In the genomic region with DNA sequence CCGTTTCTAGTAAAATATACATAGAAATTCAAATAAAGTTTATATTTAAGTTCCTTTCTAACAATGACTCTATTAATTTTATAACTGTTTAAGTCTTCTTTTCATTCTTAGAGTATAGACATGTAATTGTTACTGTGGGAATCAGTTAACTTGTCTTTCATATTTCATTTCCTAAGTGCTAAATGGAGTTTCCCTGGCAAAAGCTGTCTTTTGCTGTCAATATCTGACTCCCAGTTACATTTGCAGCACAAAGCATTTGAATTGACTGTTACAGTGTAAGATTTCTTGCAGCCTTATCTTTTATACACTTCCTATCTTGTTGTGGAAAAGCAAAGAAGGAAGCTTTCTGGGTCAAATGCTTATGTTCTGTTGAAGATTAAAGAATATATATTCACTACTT, we compare ENCODE assay signal across 32 cellular contexts.
"Had no signal": no experiment of that assay in that cellular context is flagged by ENCODE, and none has a peak within 500 bp of the region (broad histone marks: within the 10 kb centered on the region; RNA-seq: fewer than 3 reads in every experiment).

No MANE protein-coding gene starts in this region.

- H2AFZ ChIP-seq: hepatocyte had no signal

- H3K27me3 ChIP-seq: ascending aorta, breast epithelium, cardiac muscle cell, colonic mucosa, esophagus squamous epithelium, gastroesophageal sphincter, heart right ventricle, hepatocyte had no signal

- ATAC-seq: activated CD4-positive, CD25-positive, alpha-beta regulatory T cell treated with anti-CD3 and anti-CD28 coated beads, Interleukin-2, amount 50 U/mL, for 24 hours; activated CD8-positive, alpha-beta memory T cell treated with anti-CD3 and anti-CD28 coated beads, Interleukin-2, amount 10 ng/mL, durations not matched to agents 7 days and 5 days; activated CD8-positive, alpha-beta T cell treated with anti-CD3 and anti-CD28 coated beads, Interleukin-2, amount 10 ng/mL, durations not matched to agents 7 days and 5 days; gastroesophageal sphincter; heart right ventricle had no signal

- H3K9me3 Mint-ChIP-seq: activated naive CD4-positive, alpha-beta T cell treated with anti-CD3 and anti-CD28 coated beads, Interleukin-2, amount 50 U/mL, for 24 hours; brain had no signal

- H3K27ac Mint-ChIP-seq: activated B cell treated with CpG ODN at 0.5 μM for 24 hours; activated CD4-positive, alpha-beta memory T cell treated with anti-CD3 and anti-CD28 coated beads for 36 hours; activated CD4-positive, alpha-beta T cell treated with anti-CD3 and anti-CD28 coated beads, Interleukin-2, amount 10 ng/mL, durations not matched to agents 24 days and 14 days; activated CD8-positive, alpha-beta memory T cell treated with anti-CD3 and anti-CD28 coated beads, Interleukin-2, amount 10 ng/mL, durations not matched to agents 7 days and 5 days; activated CD8-positive, alpha-beta T cell treated with anti-CD3 and anti-CD28 coated beads, Interleukin-2, amount 10 ng/mL, durations not matched to agents 7 days and 5 days; activated naive CD4-positive, alpha-beta T cell treated with anti-CD3 and anti-CD28 coated beads for 36 hours; activated naive CD4-positive, alpha-beta T cell treated with anti-CD3 and anti-CD28 coated beads, Interleukin-2, amount 50 U/mL, for 24 hours; activated naive CD8-positive, alpha-beta T cell treated with anti-CD3 and anti-CD28 coated beads, Interleukin-2, amount 10 ng/mL, durations not matched to agents 7 days and 5 days; activated T-helper 1 cell treated with anti-CD3 and anti-CD28 coated beads, Interleukin-12 subunit alpha, Interleukin-12 subunit beta, Interleukin-2, Interleukin-4 antibody, amounts not matched to agents 30 ng/mL and 10 ng/mL and 1 ng/mL, durations not matched to agents 14 hours and 24 hours and 36 hours; activated T-helper 2 cell treated with anti-CD3 and anti-CD28 coated beads, Interferon-gamma antibody, Interleukin-2, Interleukin-4, amounts not matched to agents 10 μg/mL and 5 μg/mL and 100 μg/mL, durations not matched to agents 14 hours and 24 hours and 36 hours; brain; T-helper 1 cell treated with Interleukin-12 subunit alpha and Interleukin-12 subunit beta and Interleukin-4 antibody, amounts not matched to agents 30 μg/mL and 1 μg/mL, for 36 hours had no signal

- H3K4me2 ChIP-seq: hepatocyte had no signal

- H3K36me3 Mint-ChIP-seq: activated CD4-positive, alpha-beta memory T cell treated with anti-CD3 and anti-CD28 coated beads for 36 hours; activated CD8-positive, alpha-beta memory T cell treated with anti-CD3 and anti-CD28 coated beads, Interleukin-2, amount 10 ng/mL, durations not matched to agents 7 days and 5 days; activated naive CD4-positive, alpha-beta T cell treated with anti-CD3 and anti-CD28 coated beads, Interleukin-2, amount 50 U/mL, for 24 hours; activated naive CD8-positive, alpha-beta T cell treated with anti-CD3 and anti-CD28 coated beads, Interleukin-2, amount 10 ng/mL, durations not matched to agents 7 days and 5 days; brain had no signal

- H3K27me3 Mint-ChIP-seq: activated B cell treated with CpG ODN at 0.5 μM for 24 hours; activated CD4-positive, alpha-beta memory T cell treated with anti-CD3 and anti-CD28 coated beads for 36 hours; activated CD4-positive, alpha-beta T cell treated with anti-CD3 and anti-CD28 coated beads, Interleukin-2, amount 10 ng/mL, durations not matched to agents 24 days and 14 days; activated CD8-positive, alpha-beta memory T cell treated with anti-CD3 and anti-CD28 coated beads, Interleukin-2, amount 10 ng/mL, durations not matched to agents 7 days and 5 days; activated naive CD4-positive, alpha-beta T cell treated with anti-CD3 and anti-CD28 coated beads, Interleukin-2, amount 50 U/mL, for 24 hours; activated naive CD8-positive, alpha-beta T cell treated with anti-CD3 and anti-CD28 coated beads, Interleukin-2, amount 10 ng/mL, durations not matched to agents 7 days and 5 days; brain had no signal

- H3K4me3 Mint-ChIP-seq: activated B cell treated with CpG ODN at 0.5 μM for 24 hours; activated CD4-positive, alpha-beta memory T cell treated with anti-CD3 and anti-CD28 coated beads for 36 hours; activated CD4-positive, alpha-beta T cell treated with anti-CD3 and anti-CD28 coated beads, Interleukin-2, amount 10 ng/mL, durations not matched to agents 24 days and 14 days; activated CD8-positive, alpha-beta memory T cell treated with anti-CD3 and anti-CD28 coated beads, Interleukin-2, amount 10 ng/mL, durations not matched to agents 7 days and 5 days; activated CD8-positive, alpha-beta T cell treated with anti-CD3 and anti-CD28 coated beads, Interleukin-2, amount 10 ng/mL, durations not matched to agents 7 days and 5 days; activated naive CD4-positive, alpha-beta T cell treated with anti-CD3 and anti-CD28 coated beads for 36 hours; activated naive CD4-positive, alpha-beta T cell treated with anti-CD3 and anti-CD28 coated beads, Interleukin-2, amount 50 U/mL, for 24 hours; activated naive CD8-positive, alpha-beta T cell treated with anti-CD3 and anti-CD28 coated beads, Interleukin-2, amount 10 ng/mL, durations not matched to agents 7 days and 5 days; activated T-helper 1 cell treated with anti-CD3 and anti-CD28 coated beads, Interleukin-12 subunit alpha, Interleukin-12 subunit beta, Interleukin-2, Interleukin-4 antibody, amounts not matched to agents 30 ng/mL and 10 ng/mL and 1 ng/mL, durations not matched to agents 14 hours and 24 hours and 36 hours; brain; T-helper 1 cell treated with Interleukin-12 subunit alpha and Interleukin-12 subunit beta and Interleukin-4 antibody, amounts not matched to agents 30 μg/mL and 1 μg/mL, for 36 hours had no signal

- H3K4me1 Mint-ChIP-seq: activated B cell treated with CpG ODN at 0.5 μM for 24 hours; activated CD4-positive, alpha-beta T cell treated with anti-CD3 and anti-CD28 coated beads, Interleukin-2, amount 10 ng/mL, durations not matched to agents 24 days and 14 days; activated CD8-positive, alpha-beta memory T cell treated with anti-CD3 and anti-CD28 coated beads, Interleukin-2, amount 10 ng/mL, durations not matched to agents 7 days and 5 days; activated naive CD4-positive, alpha-beta T cell treated with anti-CD3 and anti-CD28 coated beads, Interleukin-2, amount 50 U/mL, for 24 hours; activated naive CD8-positive, alpha-beta T cell treated with anti-CD3 and anti-CD28 coated beads, Interleukin-2, amount 10 ng/mL, durations not matched to agents 7 days and 5 days had no signal

- H3K36me3 ChIP-seq: ascending aorta, breast epithelium, cardiac muscle cell, colonic mucosa, esophagus squamous epithelium, gastroesophageal sphincter, heart right ventricle, WERI-Rb-1 had no signal

- H3K27ac ChIP-seq: ascending aorta, breast epithelium, cardiac muscle cell, colonic mucosa, epithelial cell of prostate, esophagus squamous epithelium, gastroesophageal sphincter, heart right ventricle, hepatocyte, WERI-Rb-1 had no signal

- DNase-seq: activated B cell treated with CpG ODN at 0.5 μM for 24 hours; activated CD4-positive, alpha-beta memory T cell treated with anti-CD3 and anti-CD28 coated beads for 36 hours; activated CD4-positive, alpha-beta T cell treated with anti-CD3 and anti-CD28 coated beads, Interleukin-2, amount 10 ng/mL, durations not matched to agents 24 days and 14 days; activated CD8-positive, alpha-beta memory T cell treated with anti-CD3 and anti-CD28 coated beads, Interleukin-2, amount 10 ng/mL, durations not matched to agents 7 days and 5 days; activated CD8-positive, alpha-beta memory T cell treated with anti-CD3 and anti-CD28 coated beads, Interleukin-2, amount 50 U/mL, for 4 hours; activated CD8-positive, alpha-beta T cell treated with anti-CD3 and anti-CD28 coated beads, Interleukin-2, amount 10 ng/mL, durations not matched to agents 7 days and 5 days; activated effector memory CD4-positive, alpha-beta T cell treated with anti-CD3 and anti-CD28 coated beads, Interleukin-2, amount 50 U/mL, for 16 hours; activated naive CD4-positive, alpha-beta T cell treated with anti-CD3 and anti-CD28 coated beads for 36 hours; activated naive CD8-positive, alpha-beta T cell treated with anti-CD3 and anti-CD28 coated beads, Interleukin-2, amount 10 ng/mL, durations not matched to agents 7 days and 5 days; activated T-cell treated with anti-CD3 and anti-CD28 coated beads, Interleukin-2, amount 50 U/mL, for 1 hour; activated T-cell treated with anti-CD3 and anti-CD28 coated beads, Interleukin-2, amount 50 U/mL, for 48 hours; central memory CD4-positive, alpha-beta T cell; cerebellar nuclear complex; colonic mucosa; effector CD8-positive, alpha-beta T cell; esophagus squamous epithelium; foreskin melanocyte; heart right ventricle; T1000; WERI-Rb-1 had no signal

- H3K4me3 ChIP-seq: ascending aorta, breast epithelium, cardiac muscle cell, colonic mucosa, esophagus squamous epithelium, gastroesophageal sphincter, heart right ventricle, hepatocyte had no signal

- H3K9me3 ChIP-seq: ascending aorta, breast epithelium, colonic mucosa, esophagus squamous epithelium, gastroesophageal sphincter, heart right ventricle had no signal

- H3K79me2 ChIP-seq: hepatocyte had no signal
